Comparison of ENCODE assay signal across 1 cellular context in genomic region chr21:28066051-28066450, GRCh38.
TF ChIP-seq lines count a peak whose summit lies in the region.

No MANE protein-coding gene starts in this region.

TF ChIP-seq in IMR-90, 13 proteins besides CTCF, POLR2A, EP300 and RAD21:
- no peak for TF ChIP-seq RFX5 (IDR thresholded peaks at IDR 0.05; ENCODE audit: low read depth, low read length)
- no peak for TF ChIP-seq USF2 (IDR thresholded peaks at IDR 0.05; ENCODE audit: low read depth, low read length)
- TF ChIP-seq BHLHE40 (IDR thresholded peaks at IDR 0.05; ENCODE audit: low read depth, low read length) = no peak
- no peak for TF ChIP-seq SMC3 (IDR thresholded peaks at IDR 0.05; ENCODE audit: low read depth, low read length)
